1 cellular context compared by ENCODE assay signal in genomic region chr1:145978860-145979745, GRCh38.
A peak's percentile ranks its signal among the peaks of the same experiment; 100 is the strongest.
TF ChIP-seq lines count a peak whose summit lies in the region.

No MANE protein-coding gene starts in this region.

TF ChIP-seq in K562, 482 proteins besides CTCF, POLR2A, EP300 and RAD21 (continued from another document and continues in another):
- TF ChIP-seq ZNF318 (IDR thresholded peaks at IDR 0.05; ENCODE audit: borderline replicate concordance in 1 of 2, low read depth in 1 of 2) (peak in 1 of 2 experiments; percentile 91; a peak in 2 of 4 replicates), GTF3C2 (IDR thresholded peaks at IDR 0.05; ENCODE audit: borderline replicate concordance, extremely low read depth, insufficient read length) (no peak), NFYB (IDR thresholded peaks at IDR 0.05; ENCODE audit: extremely low read depth, insufficient read length) (peak; percentile 47), ETV5 (CRISPR knock-in tag; IDR thresholded peaks at IDR 0.05; ENCODE audit: low read depth) (peak; percentile 97), ZNF165 (CRISPR knock-in tag; IDR thresholded peaks at IDR 0.05; ENCODE audit: borderline replicate concordance) (peak; percentile 32; the same call in 1 of the 2 replicates), ZBTB40 (IDR thresholded peaks at IDR 0.05) (peak; percentile 65), ZBTB40 (CRISPR knock-in tag; IDR thresholded peaks at IDR 0.05) (no peak), EP400 (IDR thresholded peaks at IDR 0.05) (peak; percentile 84), ZNF41 (CRISPR knock-in tag; conservative IDR thresholded peaks at IDR 0.05) (no peak), GTF2A2 (tag; IDR thresholded peaks at IDR 0.05) (peak; percentile 46; the same call in 1 of the 2 replicates), RBM14 (IDR thresholded peaks at IDR 0.05; ENCODE audit: borderline replicate concordance, insufficient read depth, low read depth, low read length) (no peak), NR2C2 (CRISPR knock-in tag; IDR thresholded peaks at IDR 0.05) (0 out of 2 replicates have a peak, but pooled peaks have one; percentile 5), NR2C2 (tag; IDR thresholded peaks at IDR 0.05) (peak; percentile 34; the same call in 1 of the 2 replicates), FOSL1 (tag; conservative IDR thresholded peaks at IDR 0.05) (peak; percentile 65), E2F3 (CRISPR knock-in tag; IDR thresholded peaks at IDR 0.05) (0 out of 2 replicates have a peak, but pooled peaks have one; percentile 34), ZBTB26 (CRISPR knock-in tag; IDR thresholded peaks at IDR 0.05) (peak; percentile 62; the same call in 1 of the 2 replicates), OTX1 (CRISPR knock-in tag; IDR thresholded peaks at IDR 0.05) (no peak), RBM25 (IDR thresholded peaks at IDR 0.05; ENCODE audit: low read depth, low read length, severe bottlenecking) (peak; percentile 60), BCLAF1 (IDR thresholded peaks at IDR 0.05; ENCODE audit: borderline replicate concordance in 1 of 2, control insufficient read depth in 1 of 2, low read depth in 2 of 2, low read length in 1 of 2) (peak in 1 of 2 experiments; percentile 92; a peak in 1 of 4 replicates), ZNF589 (CRISPR knock-in tag; IDR thresholded peaks at IDR 0.05; ENCODE audit: low read depth) (peak; percentile 45; the same call in 1 of the 2 replicates), SMARCE1 (IDR thresholded peaks at IDR 0.05) (peak; percentile 66; the same call in 1 of the 2 replicates), ZNF316 (IDR thresholded peaks at IDR 0.05) (0 out of 2 replicates have a peak, but pooled peaks have one; percentile 12), XRCC3 (IDR thresholded peaks at IDR 0.05) (no peak), SAP30 (IDR thresholded peaks at IDR 0.05; ENCODE audit: borderline replicate concordance, insufficient read depth, low read depth, low read length, poor library complexity, severe bottlenecking) (peak; percentile 57), ETV1 (tag; conservative IDR thresholded peaks at IDR 0.05; ENCODE audit: low read depth) (peak; percentile 99), KDM1A (IDR thresholded peaks at IDR 0.05) (no peak), RCOR1 (IDR thresholded peaks at IDR 0.05; ENCODE audit: borderline replicate concordance in 1 of 2, low read depth in 2 of 2, low read length in 2 of 2) (peak in 1 of 2 experiments; percentile 75; a peak in 3 of 4 replicates), TFAP4 (CRISPR knock-in tag; IDR thresholded peaks at IDR 0.05; ENCODE audit: borderline replicate concordance) (peak; percentile 81), KHSRP (IDR thresholded peaks at IDR 0.05) (no peak)
